Comparison of ENCODE assay signal across 1 cellular context in genomic region chr22:37260939-37261338, GRCh38.
TF ChIP-seq lines count a peak whose summit lies in the region.

No MANE protein-coding gene starts in this region.

TF ChIP-seq in SK-N-SH treated with all-trans-retinoic acid at 6 μM for 48 hours, 23 proteins besides CTCF, POLR2A, EP300 and RAD21 (continued from another document):
- TF ChIP-seq, protein P1, sequence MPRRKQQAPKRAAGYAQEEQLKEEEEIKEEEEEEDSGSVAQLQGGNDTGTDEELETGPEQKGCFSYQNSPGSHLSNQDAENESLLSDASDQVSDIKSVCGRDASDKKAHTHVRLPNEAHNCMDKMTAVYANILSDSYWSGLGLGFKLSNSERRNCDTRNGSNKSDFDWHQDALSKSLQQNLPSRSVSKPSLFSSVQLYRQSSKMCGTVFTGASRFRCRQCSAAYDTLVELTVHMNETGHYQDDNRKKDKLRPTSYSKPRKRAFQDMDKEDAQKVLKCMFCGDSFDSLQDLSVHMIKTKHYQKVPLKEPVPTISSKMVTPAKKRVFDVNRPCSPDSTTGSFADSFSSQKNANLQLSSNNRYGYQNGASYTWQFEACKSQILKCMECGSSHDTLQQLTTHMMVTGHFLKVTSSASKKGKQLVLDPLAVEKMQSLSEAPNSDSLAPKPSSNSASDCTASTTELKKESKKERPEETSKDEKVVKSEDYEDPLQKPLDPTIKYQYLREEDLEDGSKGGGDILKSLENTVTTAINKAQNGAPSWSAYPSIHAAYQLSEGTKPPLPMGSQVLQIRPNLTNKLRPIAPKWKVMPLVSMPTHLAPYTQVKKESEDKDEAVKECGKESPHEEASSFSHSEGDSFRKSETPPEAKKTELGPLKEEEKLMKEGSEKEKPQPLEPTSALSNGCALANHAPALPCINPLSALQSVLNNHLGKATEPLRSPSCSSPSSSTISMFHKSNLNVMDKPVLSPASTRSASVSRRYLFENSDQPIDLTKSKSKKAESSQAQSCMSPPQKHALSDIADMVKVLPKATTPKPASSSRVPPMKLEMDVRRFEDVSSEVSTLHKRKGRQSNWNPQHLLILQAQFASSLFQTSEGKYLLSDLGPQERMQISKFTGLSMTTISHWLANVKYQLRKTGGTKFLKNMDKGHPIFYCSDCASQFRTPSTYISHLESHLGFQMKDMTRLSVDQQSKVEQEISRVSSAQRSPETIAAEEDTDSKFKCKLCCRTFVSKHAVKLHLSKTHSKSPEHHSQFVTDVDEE (CRISPR knock-in tag; IDR thresholded peaks at IDR 0.05): no peak
